14 cellular contexts compared by ENCODE assay signal in genomic region chr9:111601237-111602018, GRCh38. TPM values are rescaled to one million over a fixed set of nuclear protein-coding genes. Genes with fewer than 3 reads are reported as not detected.
DNase-seq lines count a peak whose midpoint lies in the region; ATAC-seq and TF ChIP-seq lines count a peak whose summit lies in the region.
"Had no signal": no experiment of that assay in that cellular context is flagged by ENCODE, and none has a peak within 500 bp of the region (broad histone marks: within the 10 kb centered on the region; RNA-seq: fewer than 3 reads in every experiment).

No MANE protein-coding gene starts in this region.

- no peak overlapping the region for H2AFZ ChIP-seq in mammary epithelial cell (ENCODE audit: low read depth, low read length)

- H3K4me2 ChIP-seq in mammary epithelial cell (ENCODE audit: insufficient read depth, low read depth, low read length): no peak overlapping the region

- H3K9me3 Mint-ChIP-seq in MCF 10A (ENCODE audit: unreplicated experiment): no peaks in the 10 kb centered on the region
- H3K9me3 Mint-ChIP-seq: dendritic cell treated with granulocyte-macrophage colony-stimulating factor and Interleukin-4, amounts not matched to agents 40 ng/mL and 50 ng/mL, for 4 days had no signal

- no peaks in the 10 kb centered on the region for H3K27me3 ChIP-seq in mammary epithelial cell (ENCODE audit: insufficient read depth, low read length)

- H3K4me3 ChIP-seq in mammary epithelial cell (replicated peaks in 1 of 3; ENCODE audit: insufficient read depth in 1 of 3, low read depth in 2 of 3, low read length in 3 of 3): no peak overlapping the region

- H3K9ac ChIP-seq in mammary epithelial cell (ENCODE audit: insufficient read depth, low read length): no peak overlapping the region

- no peaks in the 10 kb centered on the region for H3K27me3 Mint-ChIP-seq in MCF 10A (ENCODE audit: insufficient read depth, unreplicated experiment)

- no peak for ATAC-seq in HG02981 (IDR thresholded peaks at IDR 0.05; ENCODE audit: unreplicated experiment)
- ATAC-seq in GM21619 (IDR thresholded peaks at IDR 0.05; ENCODE audit: unreplicated experiment): no peak

- peaks cover 6% of the 10 kb centered on the region for H3K36me3 ChIP-seq in mammary epithelial cell (ENCODE audit: insufficient read depth, low read length)

- intact Hi-C loops in MCF 10A (cut with micrococcal nuclease) (no loop called here), mammary epithelial cell (cut with micrococcal nuclease) (no loop called here)

- dilution Hi-C loops in mammary epithelial cell (cut with HindIII; ENCODE audit: low sequenced_read_pairs): no loop called here

- peaks cover 11% of the 10 kb centered on the region for H3K4me1 Mint-ChIP-seq in MCF 10A (ENCODE audit: insufficient read depth, unreplicated experiment)

- H3K36me3 Mint-ChIP-seq in MCF 10A (ENCODE audit: insufficient read depth, unreplicated experiment): peaks cover 12% of the 10 kb centered on the region

- CTCF ChIA-PET in MCF 10A (lab: Yijun Ruan, JAX) (interaction anchor here (1.5 kb wide), 1 partner anchor 91 kb away, joined by 3 read pairs; no protein-coding TSS in a partner anchor), mammary epithelial cell (lab: Charles Lee; ENCODE audit: low non-redundant PET) (no interaction called here)

- POLR2A ChIA-PET in MCF 10A (lab: Yijun Ruan, JAX): interaction anchor here (0.6 to 4.6 kb wide), 5 partner anchors 9 to 426 kb away, joined by 4 to 39 read pairs (median 4); partner anchors contain the start of genes DNAJC25 and UGCG

- H3K9me3 ChIP-seq in mammary epithelial cell (replicated peaks; ENCODE audit: insufficient read depth, low read length): no peaks in the 10 kb centered on the region

- no TSS peak for BruUV-seq in MCF 10A (replicated peaks; lab: Mats Ljungman, UMichigan)
- BruUV-seq in mammary epithelial cell (replicated peaks; lab: Mats Ljungman, UMichigan): no TSS peak

- H3K27ac ChIP-seq in mammary epithelial cell (ENCODE audit: insufficient read depth, low read depth, low read length): no peak overlapping the region

- in situ Hi-C loops in mammary epithelial cell (cut with MboI; ENCODE audit: low sequenced_read_pairs in 2 of 2): no loop called here

- H3K4me3 Mint-ChIP-seq in MCF 10A (ENCODE audit: unreplicated experiment): no peak overlapping the region
- H3K4me3 Mint-ChIP-seq: dendritic cell treated with granulocyte-macrophage colony-stimulating factor and Interleukin-4, amounts not matched to agents 40 ng/mL and 50 ng/mL, for 4 days had no signal

- DNase-seq in MCF 10A (ENCODE audit: unreplicated experiment): peak; percentile 65
- no peak for DNase-seq in mammary epithelial cell
- DNase-seq in amniotic epithelial cell (ENCODE audit: low read depth): peak; percentile 75
- DNase-seq in kidney tubule cell (ENCODE audit: low spot score): peak; percentile 16
- no peak for DNase-seq in DMS53 treated with DMSO at 0.1 percent for 48 hours (lab: John Stamatoyannopoulos, UW; ENCODE audit: unreplicated experiment)
- no peak for DNase-seq in SW480 (ENCODE audit: low spot score)
- DNase-seq: activated CD4-positive, alpha-beta T cell treated with anti-CD3 and anti-CD28 coated beads for 1 hour; Kasumi-1; NCI-H2227 treated with DMSO at 0.1 percent for 48 hours; SHP77; stimulated activated CD4-positive, alpha-beta T cell treated with anti-CD3 and anti-CD28 coated beads, Interleukin-15, amount 100 ng/mL, for 24 hours had no signal

- peaks cover 12% of the 10 kb centered on the region for H3K4me1 ChIP-seq in mammary epithelial cell (ENCODE audit: insufficient read depth, low read length)

- 81% methylated on average over 10 of the region's 10 CpGs for WGBS in mammary epithelial cell (ENCODE audit: low coverage, missing lambda C conversion rate)

- TF ChIP-seq CTCF in MCF 10A (IDR thresholded peaks at IDR 0.05; ENCODE audit: unreplicated experiment) (no peak), mammary epithelial cell (conservative IDR thresholded peaks at IDR 0.05 in 1 of 2, IDR thresholded peaks at IDR 0.05 in 1 of 2; ENCODE audit: extremely low read depth in 1 of 2, insufficient read depth in 1 of 2, low read depth in 1 of 2, low read length in 2 of 2) (no peak)

- peaks cover 15% of the 10 kb centered on the region for H3K79me2 ChIP-seq in mammary epithelial cell (ENCODE audit: insufficient read depth, low read length)

- H3K27ac Mint-ChIP-seq in MCF 10A (ENCODE audit: low read depth, unreplicated experiment): peak overlapping the region; percentile 77
- H3K27ac Mint-ChIP-seq: dendritic cell treated with granulocyte-macrophage colony-stimulating factor and Interleukin-4, amounts not matched to agents 40 ng/mL and 50 ng/mL, for 4 days had no signal

- H4K20me1 ChIP-seq in mammary epithelial cell (ENCODE audit: insufficient read depth, low read length): no peaks in the 10 kb centered on the region

RNA-seq across cellular contexts. Expression of gene PTGR1, which starts 2.0 kb away (rescaled TPM):
- total RNA-seq in MCF 10A (2022) (27.4 and 27.8 TPM in 2 replicates), mammary epithelial cell (10 to 100 TPM; 49.0 to 61.6 TPM)
- polyA plus RNA-seq in mammary epithelial cell: 66.8 TPM
- polyA minus RNA-seq in mammary epithelial cell: 56.8 TPM

RNA-seq across cellular contexts. Expression of gene DNAJC25, which starts 29.7 kb away (rescaled TPM):
- 10.9 and 11.6 TPM in 2 replicates for total RNA-seq in MCF 10A (2022)
- total RNA-seq in mammary epithelial cell: 1 to 10 TPM; 4.5 to 9.4 TPM
- 3.2 TPM for polyA plus RNA-seq in mammary epithelial cell
- not detected for polyA minus RNA-seq in mammary epithelial cell

RNA-seq across cellular contexts. Expression of gene GNG10, which starts 60.0 kb away (rescaled TPM):
- total RNA-seq in MCF 10A (2022): 42.0 and 61.7 TPM in 2 replicates
- total RNA-seq in mammary epithelial cell: 10 to 100 TPM; 51.7 to 70.3 TPM
- polyA plus RNA-seq in mammary epithelial cell: 58.8 TPM
- 33.7 TPM for polyA minus RNA-seq in mammary epithelial cell

Comparison
In these comparisons a context has a peak if more than half of its experiments do, and no peak if none do; other contexts are left out.
1. DNase-seq: peak in MCF 10A (single experiment), amniotic epithelial cell (single experiment) and kidney tubule cell (single experiment); none in mammary epithelial cell (single experiment), DMS53 treated with DMSO at 0.1 percent for 48 hours (single experiment) and SW480 (single experiment).